Comparison of ENCODE assay signal across 15 cellular contexts in genomic region chr7:16136896-16137295, GRCh38.
DNase-seq lines count a peak whose midpoint lies in the region; ATAC-seq and TF ChIP-seq lines count a peak whose summit lies in the region.
"Had no signal": no experiment of that assay in that cellular context is flagged by ENCODE, and none has a peak within 500 bp of the region (broad histone marks: within the 10 kb centered on the region; RNA-seq: fewer than 3 reads in every experiment).

No MANE protein-coding gene starts in this region.

- H2BK15ac ChIP-seq in neuronal stem cell (ENCODE audit: low read length): no peak overlapping the region

- no peak overlapping the region for H3K4ac ChIP-seq in neuronal stem cell (ENCODE audit: low read length)

- no peaks in the 10 kb centered on the region for H3K79me1 ChIP-seq in neuronal stem cell (ENCODE audit: low read depth, low read length)

- no peaks in the 10 kb centered on the region for H3K36me3 Mint-ChIP-seq in glutamatergic neuron (ENCODE audit: unreplicated experiment)
- H3K36me3 Mint-ChIP-seq: CD8-positive, alpha-beta memory T cell had no signal

- DNase-seq in OCI-M1 (lab: John Stamatoyannopoulos, UW) (peak; percentile 19), choroid plexus epithelial cell (ENCODE audit: low read depth) (peak; percentile 16), neuronal stem cell (ENCODE audit: low spot score) (no peak), glutamatergic neuron (no peak), RPMI8226 (no peak)
- DNase-seq: 8988T; AML-193; Caco-2; CD8-positive, alpha-beta memory T cell; DND-41; GDM1 had no signal

- no peak overlapping the region for H3K9ac ChIP-seq in KMS-11
- no peak overlapping the region for H3K9ac ChIP-seq in neuronal stem cell (ENCODE audit: low read depth, low read length, poor library complexity)
- H3K9ac ChIP-seq: BLaER1 had no signal

- no peak overlapping the region for H2AK5ac ChIP-seq in neuronal stem cell (ENCODE audit: low read depth, low read length)

- H3K4me1 ChIP-seq in KMS-11 (ENCODE audit: low read depth, poor library complexity, severe bottlenecking): peaks cover 30% of the 10 kb centered on the region
- H3K4me1 ChIP-seq in neuronal stem cell (ENCODE audit: control insufficient read depth in 2 of 2, insufficient read depth in 1 of 2, low read depth in 1 of 2, low read length in 2 of 2): peaks cover 0 to 5% of the 10 kb centered on the region in 2 donors
- H3K4me1 ChIP-seq: BLaER1, Caco-2 had no signal

- no peak overlapping the region for H3K18ac ChIP-seq in neuronal stem cell (ENCODE audit: low read length)

- H4K20me1 ChIP-seq in KMS-11 (ENCODE audit: insufficient read depth): no peaks in the 10 kb centered on the region
- H4K20me1 ChIP-seq: BLaER1 had no signal

- ATAC-seq in GM19463 (IDR thresholded peaks at IDR 0.05; ENCODE audit: unreplicated experiment): no peak
- ATAC-seq: HCT116 had no signal

- H4K91ac ChIP-seq in neuronal stem cell (ENCODE audit: low read depth, low read length, poor library complexity): no peak overlapping the region

- H3K4me1 Mint-ChIP-seq in glutamatergic neuron (ENCODE audit: low read depth, unreplicated experiment): no peaks in the 10 kb centered on the region
- H3K4me1 Mint-ChIP-seq: CD8-positive, alpha-beta memory T cell had no signal

- H3K27ac ChIP-seq in KMS-11: no peak overlapping the region
- H3K27ac ChIP-seq in neuronal stem cell (replicated peaks; ENCODE audit: low read length): no peak overlapping the region
- H3K27ac ChIP-seq: BLaER1 had no signal

- no peaks in the 10 kb centered on the region for H3K36me3 ChIP-seq in KMS-11 (ENCODE audit: insufficient read depth)
- no peaks in the 10 kb centered on the region for H3K36me3 ChIP-seq in neuronal stem cell (replicated peaks in 1 of 2; ENCODE audit: control insufficient read depth in 2 of 2, insufficient read depth in 2 of 2, low read length in 2 of 2)
- H3K36me3 ChIP-seq: BLaER1 had no signal

- no peak overlapping the region for H3K14ac ChIP-seq in neuronal stem cell (ENCODE audit: low read length)

- no peak overlapping the region for H2BK5ac ChIP-seq in neuronal stem cell (ENCODE audit: low read length)

- no peak overlapping the region for H2BK120ac ChIP-seq in neuronal stem cell (ENCODE audit: low read depth, low read length)

- no peak overlapping the region for H3K27ac Mint-ChIP-seq in glutamatergic neuron (ENCODE audit: unreplicated experiment)
- H3K27ac Mint-ChIP-seq: CD8-positive, alpha-beta memory T cell had no signal

- no peak overlapping the region for H3K4me3 ChIP-seq in KMS-11 (IDR thresholded peaks at IDR 0.05; ENCODE audit: insufficient read depth, low read depth, low read length)
- no peak overlapping the region for H3K4me3 ChIP-seq in choroid plexus epithelial cell (ENCODE audit: low read depth, low read length)
- H3K4me3 ChIP-seq in neuronal stem cell (ENCODE audit: low read length in 2 of 2): no peak overlapping the region
- H3K4me3 ChIP-seq: BLaER1 had no signal

- H3K9me3 Mint-ChIP-seq in glutamatergic neuron (ENCODE audit: unreplicated experiment): no peaks in the 10 kb centered on the region
- H3K9me3 Mint-ChIP-seq: CD8-positive, alpha-beta memory T cell had no signal

- no peaks in the 10 kb centered on the region for H3K79me2 ChIP-seq in KMS-11 (ENCODE audit: insufficient read depth, low read depth)

- no peak overlapping the region for H3K4me3 Mint-ChIP-seq in glutamatergic neuron (ENCODE audit: unreplicated experiment)
- H3K4me3 Mint-ChIP-seq: CD8-positive, alpha-beta memory T cell had no signal

- no peak overlapping the region for H4K8ac ChIP-seq in neuronal stem cell (ENCODE audit: low read depth, low read length)

- TF ChIP-seq CTCF in KMS-11 (conservative IDR thresholded peaks at IDR 0.05; ENCODE audit: low read depth, low read length): no peak
- TF ChIP-seq CTCF in choroid plexus epithelial cell (conservative IDR thresholded peaks at IDR 0.05; ENCODE audit: low read depth, low read length): no peak
- no peak for TF ChIP-seq CTCF in glutamatergic neuron (IDR thresholded peaks at IDR 0.05; ENCODE audit: partially characterized antibody, unreplicated experiment)

- no peak overlapping the region for H2BK12ac ChIP-seq in neuronal stem cell (ENCODE audit: low read length)

- no CpG with 5 or more reads among the region's 2 CpGs for WGBS in neuronal stem cell (ENCODE audit: extremely low coverage in 2 of 2, insufficient read length in 2 of 2, insufficient replicate concordance in 1 of 2), 2 donors

- no peaks in the 10 kb centered on the region for H3K27me3 Mint-ChIP-seq in glutamatergic neuron (ENCODE audit: unreplicated experiment)
- H3K27me3 Mint-ChIP-seq: CD8-positive, alpha-beta memory T cell had no signal

- H3K27me3 ChIP-seq in KMS-11 (ENCODE audit: insufficient read depth, low read depth) (no peaks in the 10 kb centered on the region), neuronal stem cell (ENCODE audit: control insufficient read depth in 3 of 3, insufficient read depth in 3 of 3, low read depth in 1 of 3, low read length in 3 of 3) (no peaks in the 10 kb centered on the region)
- H3K27me3 ChIP-seq: BLaER1 had no signal

- H3K9me3 ChIP-seq in neuronal stem cell (replicated peaks in 1 of 2; ENCODE audit: control insufficient read depth in 2 of 2, insufficient read depth in 1 of 2, low read depth in 1 of 2, low read length in 2 of 2): no peaks in the 10 kb centered on the region
- H3K9me3 ChIP-seq: BLaER1, Caco-2 had no signal

- H2AFZ ChIP-seq in KMS-11 (ENCODE audit: low read depth): no peak overlapping the region
- H2AFZ ChIP-seq in neuronal stem cell (ENCODE audit: low read length): peak overlapping the region; percentile 22

- H3K23ac ChIP-seq in neuronal stem cell (ENCODE audit: low read depth, low read length, poor library complexity): no peak overlapping the region

- H3K4me2 ChIP-seq in KMS-11 (0 out of 2 replicates have a peak overlapping the region, but pooled peaks have one; percentile 4), neuronal stem cell (ENCODE audit: insufficient read depth, low read length, poor library complexity, severe bottlenecking) (no peak overlapping the region)
- H3K4me2 ChIP-seq: BLaER1 had no signal

Comparison
In these comparisons a context has a peak if more than half of its experiments do, and no peak if none do; other contexts are left out.
1. DNase-seq: peak in OCI-M1 (single experiment) and choroid plexus epithelial cell (single experiment); none in neuronal stem cell (single experiment), glutamatergic neuron (single experiment) and RPMI8226 (single experiment).